Comparison of ENCODE assay signal across 17 cellular contexts in genomic region chr10:78932084-78932386, GRCh38.
DNase-seq lines count a peak whose midpoint lies in the region; ATAC-seq and TF ChIP-seq lines count a peak whose summit lies in the region.
"Had no signal": no experiment of that assay in that cellular context is flagged by ENCODE, and none has a peak within 500 bp of the region (broad histone marks: within the 10 kb centered on the region; RNA-seq: fewer than 3 reads in every experiment).

No MANE protein-coding gene starts in this region.

- H2AFZ ChIP-seq in GM23248 = no peak overlapping the region
- H2AFZ ChIP-seq in PC-3 (ENCODE audit: low read length) = no peak overlapping the region

- H3K9me3 ChIP-seq in GM23248 (ENCODE audit: low read depth) (no peaks in the 10 kb centered on the region), PC-3 (ENCODE audit: low read length) (no peaks in the 10 kb centered on the region), gastroesophageal sphincter (no peaks in the 10 kb centered on the region), ovary (no peaks in the 10 kb centered on the region)
- H3K9me3 ChIP-seq: BLaER1 had no signal

- WGBS in GM23248 (ENCODE audit: low coverage in 1 of 2, low lambda C conversion rate in 2 of 2, missing lambda C conversion rate in 2 of 2), 2 experiments = 0% methylated on average over 1 of the region's 1 CpG
- WGBS in gastroesophageal sphincter (ENCODE audit: low coverage in 1 of 2), 2 donors = no CpG with 5 or more reads among the region's 1 CpG
- WGBS in ovary, 3 donors = 6 to 29% (median 7%) methylated on average over 1 of the region's 1 CpG

- TF ChIP-seq CTCF in PC-3 (conservative IDR thresholded peaks at IDR 0.05; ENCODE audit: low read depth, low read length) = no peak
- TF ChIP-seq CTCF in gastroesophageal sphincter (IDR thresholded peaks at IDR 0.05) = no peak
- TF ChIP-seq CTCF in ovary (IDR thresholded peaks at IDR 0.05) = no peak

- H3K9ac ChIP-seq in GM23248 (peak overlapping the region; percentile 13; the same call in 1 of the 2 replicates), PC-3 (ENCODE audit: low read length) (no peak overlapping the region)
- H3K9ac ChIP-seq: BLaER1 had no signal

- BruUV-seq in PC-3 (replicated peaks; lab: Mats Ljungman, UMichigan) = no TSS peak

- H3K4me3 ChIP-seq in GM23248 = no peak overlapping the region
- no peak overlapping the region for H3K4me3 ChIP-seq in PC-3 (ENCODE audit: low read length)
- H3K4me3 ChIP-seq in gastroesophageal sphincter = no peak overlapping the region
- no peak overlapping the region for H3K4me3 ChIP-seq in ovary
- H3K4me3 ChIP-seq in H7 (ENCODE audit: insufficient read depth, low read depth, low read length) = no peak overlapping the region
- H3K4me3 ChIP-seq: BLaER1 had no signal

- no peaks in the 10 kb centered on the region for H3K9me2 ChIP-seq in GM23248 (ENCODE audit: insufficient read depth)
- H3K9me2 ChIP-seq in PC-3 (replicated peaks; ENCODE audit: low read length) = no peaks in the 10 kb centered on the region

- POLR2A ChIA-PET in PC-3 (lab: Charles Lee; ENCODE audit: unreplicated experiment) = no interaction called here

- no peak for DNase-seq in GM23248
- no peak for DNase-seq in PC-3
- no peak for DNase-seq in ovary
- no peak for DNase-seq in H7
- DNase-seq in NCI-H187 treated with DMSO at 0.1 percent for 48 hours (lab: John Stamatoyannopoulos, UW) = no peak
- DNase-seq: activated CD4-positive, alpha-beta T cell treated with anti-CD3 and anti-CD28 coated beads for 4 hours; activated effector memory CD4-positive, alpha-beta T cell treated with anti-CD3 and anti-CD28 coated beads, Interleukin-2, amount 50 U/mL, for 16 hours; activated naive CD8-positive, alpha-beta T cell treated with anti-CD3 and anti-CD28 coated beads, Interleukin-2, amount 10 ng/mL, durations not matched to agents 7 days and 5 days; activated T-cell treated with anti-CD3 and anti-CD28 coated beads, Interleukin-2, amount 50 U/mL, for 1 hour; Karpas-422; NCI-H1694; NCI-H2171; NCI-H510A had no signal

- H3K27me3 ChIP-seq in GM23248 (replicated peaks; ENCODE audit: insufficient read depth) = no peaks in the 10 kb centered on the region
- no peaks in the 10 kb centered on the region for H3K27me3 ChIP-seq in PC-3 (ENCODE audit: low read length)
- no peaks in the 10 kb centered on the region for H3K27me3 ChIP-seq in gastroesophageal sphincter
- H3K27me3 ChIP-seq in ovary = no peaks in the 10 kb centered on the region
- H3K27me3 ChIP-seq in H7 (ENCODE audit: control insufficient read depth, insufficient read depth, low read length) = no peaks in the 10 kb centered on the region; the same call in 1 of the 2 replicates
- H3K27me3 ChIP-seq: BLaER1 had no signal

- H3K4me2 ChIP-seq in GM23248 (ENCODE audit: unreplicated experiment) = no peak overlapping the region
- H3K4me2 ChIP-seq in PC-3 (ENCODE audit: low read length) = peak overlapping the region; percentile 1; the same call in 1 of the 2 replicates
- H3K4me2 ChIP-seq: BLaER1 had no signal

- CTCF ChIA-PET in PC-3 (lab: Charles Lee) = no interaction called here

- no peaks in the 10 kb centered on the region for H3K36me3 ChIP-seq in GM23248 (ENCODE audit: low read depth)
- H3K36me3 ChIP-seq in PC-3 (ENCODE audit: low read depth, low read length) = no peaks in the 10 kb centered on the region
- H3K36me3 ChIP-seq in gastroesophageal sphincter = no peaks in the 10 kb centered on the region
- no peaks in the 10 kb centered on the region for H3K36me3 ChIP-seq in ovary
- no peaks in the 10 kb centered on the region for H3K36me3 ChIP-seq in H7 (replicated peaks; ENCODE audit: control insufficient read depth, insufficient read depth, low read length)
- H3K36me3 ChIP-seq: BLaER1 had no signal

- peaks cover 15% of the 10 kb centered on the region for H3F3A ChIP-seq in GM23248 (ENCODE audit: insufficient read depth)
- H3F3A ChIP-seq in PC-3 (ENCODE audit: low read length, unreplicated experiment) = peaks cover under 1% of the 10 kb centered on the region

- intact Hi-C loops in PC-3 (cut with micrococcal nuclease) (no loop called here), ovary (cut with DNase I) (no loop called here)

- H3K4me1 ChIP-seq in GM23248 (ENCODE audit: insufficient read depth) = peaks cover 23% of the 10 kb centered on the region
- peaks cover 31% of the 10 kb centered on the region for H3K4me1 ChIP-seq in PC-3 (ENCODE audit: insufficient read depth, low read length)
- peaks cover 0 to 47% (median 5%) of the 10 kb centered on the region in 3 donors for H3K4me1 ChIP-seq in gastroesophageal sphincter
- peaks cover 18% of the 10 kb centered on the region for H3K4me1 ChIP-seq in ovary (ENCODE audit: insufficient read depth)
- H3K4me1 ChIP-seq: BLaER1 had no signal

- ATAC-seq in PC-3 = no peak
- no peak for ATAC-seq in gastroesophageal sphincter
- ATAC-seq in HG02870 (IDR thresholded peaks at IDR 0.05; ENCODE audit: unreplicated experiment) = no peak
- no peak for ATAC-seq in GM18519 (IDR thresholded peaks at IDR 0.05; ENCODE audit: low FRiP score, unreplicated experiment)

- H4K20me1 ChIP-seq in GM23248 (ENCODE audit: insufficient read depth) (no peaks in the 10 kb centered on the region), PC-3 (ENCODE audit: low read length) (no peaks in the 10 kb centered on the region)
- H4K20me1 ChIP-seq: BLaER1 had no signal

- TF ChIP-seq POLR2A in gastroesophageal sphincter (IDR thresholded peaks at IDR 0.05) (no peak), ovary (IDR thresholded peaks at IDR 0.05) (no peak)

- TF ChIP-seq EP300 in gastroesophageal sphincter (IDR thresholded peaks at IDR 0.05) = no peak
- no peak for TF ChIP-seq EP300 in ovary (IDR thresholded peaks at IDR 0.05)

- H3K79me2 ChIP-seq in GM23248 (ENCODE audit: insufficient read depth) = no peaks in the 10 kb centered on the region
- no peaks in the 10 kb centered on the region for H3K79me2 ChIP-seq in PC-3 (ENCODE audit: low read length)

- H3K27ac ChIP-seq in GM23248 (peak overlapping the region; percentile 60), PC-3 (ENCODE audit: low read length) (no peak overlapping the region), gastroesophageal sphincter (peak overlapping the region in 3 of 4 donors; percentile 33 to 62 (median 41)), ovary (peak overlapping the region; percentile 16 to 68)
- H3K27ac ChIP-seq: BLaER1 had no signal

- in situ Hi-C loops in GM23248 (cut with MboI) = no loop called here
